In genomic region chr16:88616736-88617135, GRCh38 we compare ENCODE assay signal across 21 cellular contexts. TPM values are rescaled to one million over a fixed set of nuclear protein-coding genes. Genes with fewer than 3 reads are reported as not detected.
DNase-seq lines count a peak whose midpoint lies in the region; ATAC-seq and TF ChIP-seq lines count a peak whose summit lies in the region.
"Had no signal": no experiment of that assay in that cellular context is flagged by ENCODE, and none has a peak within 500 bp of the region (broad histone marks: within the 10 kb centered on the region; RNA-seq: fewer than 3 reads in every experiment).

No MANE protein-coding gene starts in this region.

- CTCF ChIA-PET in Caco-2 (lab: Charles Lee), result interaction anchor here (0.6 kb wide), 1 partner anchor 792 kb away, joined by 4 read pairs; no protein-coding TSS in a partner anchor

- no peak overlapping the region for H3K4me3 ChIP-seq in CD4-positive, CD25-positive, alpha-beta regulatory T cell (ENCODE audit: low read depth, low read length)
- H3K4me3 ChIP-seq in Caco-2 (ENCODE audit: low read depth, low read length) (no peak overlapping the region), body of pancreas (no peak overlapping the region)
- H3K4me3 ChIP-seq: skin epidermis, suprapubic skin had no signal

- no peak for DNase-seq in CD4-positive, CD25-positive, alpha-beta regulatory T cell
- no peak for DNase-seq in Caco-2
- no peak for DNase-seq in body of pancreas
- DNase-seq in naive thymus-derived CD8-positive, alpha-beta T cell, result no peak
- DNase-seq in GM13977 (ENCODE audit: low spot score), result no peak
- DNase-seq: activated CD4-positive, alpha-beta T cell treated with anti-CD3 and anti-CD28 coated beads, Interleukin-2, amount 50 U/mL, for 4 hours; amniotic stem cell; BE2C; central memory CD4-positive, alpha-beta T cell; DND-41; glutamatergic neuron; left ventricle myocardium superior; NCI-H524; stimulated activated CD4-positive, alpha-beta T cell treated with anti-CD3 and anti-CD28 coated beads, Interleukin-4, amount 100 ng/mL, for 4 hours had no signal

- TF ChIP-seq CTCF in Caco-2 (IDR thresholded peaks at IDR 0.05; ENCODE audit: insufficient read depth in 1 of 2, low read depth in 1 of 2, low read length in 1 of 2, severe bottlenecking in 1 of 2, unreplicated experiment in 1 of 2) (no peak), body of pancreas (IDR thresholded peaks at IDR 0.05) (no peak), GM13977 (IDR thresholded peaks at IDR 0.05; ENCODE audit: extremely low read depth, insufficient read depth, missing control alignments) (no peak)

- no peaks in the 10 kb centered on the region for H3K27me3 Mint-ChIP-seq in CD4-positive, CD25-positive, alpha-beta regulatory T cell
- H3K27me3 Mint-ChIP-seq in Caco-2 (ENCODE audit: insufficient read depth, unreplicated experiment), result no peaks in the 10 kb centered on the region
- H3K27me3 Mint-ChIP-seq in naive thymus-derived CD8-positive, alpha-beta T cell, result peaks cover 0 to 1% (median 0%) of the 10 kb centered on the region in 5 donors

- H3K27me3 ChIP-seq in CD4-positive, CD25-positive, alpha-beta regulatory T cell (ENCODE audit: control insufficient read depth, insufficient read depth, low read length), result no peaks in the 10 kb centered on the region
- H3K27me3 ChIP-seq in Caco-2 (replicated peaks; ENCODE audit: control insufficient read depth, insufficient read depth, low read length), result no peaks in the 10 kb centered on the region
- H3K27me3 ChIP-seq in body of pancreas, result no peaks in the 10 kb centered on the region
- H3K27me3 ChIP-seq: BE2C, suprapubic skin had no signal

- no peaks in the 10 kb centered on the region for H3K9me3 ChIP-seq in CD4-positive, CD25-positive, alpha-beta regulatory T cell (ENCODE audit: control insufficient read depth in 2 of 2, low read length in 2 of 2)
- no peaks in the 10 kb centered on the region for H3K9me3 ChIP-seq in Caco-2
- no peaks in the 10 kb centered on the region for H3K9me3 ChIP-seq in body of pancreas
- H3K9me3 ChIP-seq: BE2C, suprapubic skin had no signal

- H3K27ac ChIP-seq in CD4-positive, CD25-positive, alpha-beta regulatory T cell (ENCODE audit: insufficient read depth, low read length, poor library complexity, severe bottlenecking), result no peak overlapping the region
- peak overlapping the region; percentile 69 to 79 (median 76) for H3K27ac ChIP-seq in body of pancreas
- H3K27ac ChIP-seq: suprapubic skin had no signal

- no peaks in the 10 kb centered on the region for H3K9me3 Mint-ChIP-seq in CD4-positive, CD25-positive, alpha-beta regulatory T cell
- no peaks in the 10 kb centered on the region for H3K9me3 Mint-ChIP-seq in Caco-2 (ENCODE audit: unreplicated experiment)
- H3K9me3 Mint-ChIP-seq in naive thymus-derived CD8-positive, alpha-beta T cell, result no peaks in the 10 kb centered on the region

- H3K4me1 Mint-ChIP-seq in CD4-positive, CD25-positive, alpha-beta regulatory T cell, result peaks cover 12 to 48% (median 35%) of the 10 kb centered on the region in 4 donors
- peaks cover 27% of the 10 kb centered on the region for H3K4me1 Mint-ChIP-seq in Caco-2 (ENCODE audit: low read depth, unreplicated experiment)
- peaks cover 21 to 41% (median 35%) of the 10 kb centered on the region in 4 donors for H3K4me1 Mint-ChIP-seq in naive thymus-derived CD8-positive, alpha-beta T cell

- in situ Hi-C loops in GM13977 (cut with MboI; ENCODE audit: low pct_unique_long_range_greater_than_20kb, low sequenced_read_pairs, unreplicated experiment), result no loop called here

- no TSS peak for BruUV-seq in Caco-2 (replicated peaks; lab: Mats Ljungman, UMichigan)

- no peak overlapping the region for H3K4me3 Mint-ChIP-seq in CD4-positive, CD25-positive, alpha-beta regulatory T cell
- no peak overlapping the region for H3K4me3 Mint-ChIP-seq in Caco-2 (ENCODE audit: unreplicated experiment)
- H3K4me3 Mint-ChIP-seq in naive thymus-derived CD8-positive, alpha-beta T cell, result no peak overlapping the region

- POLR2A ChIA-PET in Caco-2 (lab: Charles Lee), result no interaction called here
- POLR2A ChIA-PET in naive thymus-derived CD8-positive, alpha-beta T cell (lab: Charles Lee), result no interaction called here

- TF ChIP-seq POLR2A in body of pancreas (IDR thresholded peaks at IDR 0.05), result no peak

- ATAC-seq in CD4-positive, CD25-positive, alpha-beta regulatory T cell (ENCODE audit: low read depth in 2 of 2), result no peak
- no peak for ATAC-seq in body of pancreas
- no peak for ATAC-seq in naive thymus-derived CD8-positive, alpha-beta T cell
- ATAC-seq in GM21526 (IDR thresholded peaks at IDR 0.05; ENCODE audit: low FRiP score, unreplicated experiment), result no peak
- ATAC-seq in GM21423 (IDR thresholded peaks at IDR 0.05; ENCODE audit: unreplicated experiment), result no peak
- ATAC-seq: HCT116 had no signal

- peaks cover 11% of the 10 kb centered on the region for H3K36me3 Mint-ChIP-seq in CD4-positive, CD25-positive, alpha-beta regulatory T cell
- peaks cover 78% of the 10 kb centered on the region for H3K36me3 Mint-ChIP-seq in Caco-2 (ENCODE audit: insufficient read depth, unreplicated experiment)
- peaks cover 0 to 59% (median 4%) of the 10 kb centered on the region in 3 donors for H3K36me3 Mint-ChIP-seq in naive thymus-derived CD8-positive, alpha-beta T cell

- H3K4me1 ChIP-seq in CD4-positive, CD25-positive, alpha-beta regulatory T cell (ENCODE audit: control insufficient read depth, insufficient read depth, low read length, poor library complexity, severe bottlenecking), result peaks cover 25% of the 10 kb centered on the region
- H3K4me1 ChIP-seq in Caco-2 (peaks cover 10% of the 10 kb centered on the region; the same call in 1 of the 2 replicates), body of pancreas (peaks cover 61% of the 10 kb centered on the region)

- peak overlapping the region in 2 of 3 donors; percentile 80 to 95 for H3K27ac Mint-ChIP-seq in CD4-positive, CD25-positive, alpha-beta regulatory T cell
- H3K27ac Mint-ChIP-seq in Caco-2 (ENCODE audit: unreplicated experiment), result peak overlapping the region; percentile 33
- H3K27ac Mint-ChIP-seq in naive thymus-derived CD8-positive, alpha-beta T cell, result peak overlapping the region; percentile 6 to 100 (median 95)

- H3K36me3 ChIP-seq in CD4-positive, CD25-positive, alpha-beta regulatory T cell (ENCODE audit: control insufficient read depth, insufficient read depth, low read length), result peaks cover 59% of the 10 kb centered on the region
- H3K36me3 ChIP-seq in Caco-2 (ENCODE audit: control insufficient read depth, insufficient read depth, low read length), result peaks cover 7% of the 10 kb centered on the region
- peaks cover 0 to under 1% of the 10 kb centered on the region in 2 donors for H3K36me3 ChIP-seq in body of pancreas (replicated peaks in 1 of 2; ENCODE audit: insufficient read depth in 1 of 2, low read depth in 2 of 2)

- intact Hi-C loops in Caco-2 (cut with micrococcal nuclease; ENCODE audit: unreplicated experiment) (no loop called here), body of pancreas (cut with DNase I) (loop anchor here (10.0 kb wide), 1 partner anchor 68 kb away; the partner anchor contains the start of gene SNAI3)

- whole genome bisulfite sequencing in body of pancreas, 2 donors, result 50 to 66% methylated on average over 10 to 12 of the region's 12 CpGs

RNA-seq across cellular contexts. Expression of gene IL17C, which starts 21.6 kb away (rescaled TPM):
- 1.2 TPM for total RNA-seq in CD4-positive, CD25-positive, alpha-beta regulatory T cell
- not detected for polyA plus RNA-seq in CD4-positive, CD25-positive, alpha-beta regulatory T cell
- not detected in 2 replicates for total RNA-seq in Caco-2 (2022)
- not detected for total RNA-seq in body of pancreas
- total RNA-seq in naive thymus-derived CD8-positive, alpha-beta T cell, result under 1 TPM; 0.49 to 0.60 TPM
- under 1 TPM in 2 of 3 donors, not detected in 1; 0.16 to 0.69 TPM for polyA plus RNA-seq in naive thymus-derived CD8-positive, alpha-beta T cell
- total RNA-seq: fibroblast of lung, left ventricle myocardium superior, posterior vena cava, suprapubic skin had no signal
- polyA plus RNA-seq: fibroblast of lung had no signal

RNA-seq across cellular contexts. Expression of gene CYBA, which starts 34.1 kb away (rescaled TPM):
- 351 TPM for total RNA-seq in CD4-positive, CD25-positive, alpha-beta regulatory T cell
- 100 to 1,000 TPM; 707 to 964 (median 782) TPM for polyA plus RNA-seq in CD4-positive, CD25-positive, alpha-beta regulatory T cell
- total RNA-seq in Caco-2 (2022) (351 and 377 TPM in 2 replicates), body of pancreas (100 to 1,000 TPM; 126 to 177 TPM)
- 100 to 1,000 TPM; 231 to 235 TPM for total RNA-seq in naive thymus-derived CD8-positive, alpha-beta T cell
- polyA plus RNA-seq in naive thymus-derived CD8-positive, alpha-beta T cell, result 100 to 1,000 TPM; 625 to 787 (median 649) TPM

RNA-seq across cellular contexts. Expression of gene MVD, which starts 46.2 kb away (rescaled TPM):
- total RNA-seq in CD4-positive, CD25-positive, alpha-beta regulatory T cell, result 59.7 TPM
- polyA plus RNA-seq in CD4-positive, CD25-positive, alpha-beta regulatory T cell, result 10 to 100 TPM; 19.6 to 27.8 (median 21.9) TPM
- total RNA-seq in Caco-2 (2022), result 127 and 141 TPM in 2 replicates
- total RNA-seq in body of pancreas, result 10 to 100 TPM; 16.9 to 28.7 TPM
- total RNA-seq in naive thymus-derived CD8-positive, alpha-beta T cell, result 10 to 100 TPM; 40.2 to 42.7 TPM
- polyA plus RNA-seq in naive thymus-derived CD8-positive, alpha-beta T cell, result 10 to 100 TPM; 14.4 to 20.4 (median 18.5) TPM

RNA-seq across cellular contexts. Expression of gene ZC3H18, which starts 46.5 kb away (rescaled TPM):
- total RNA-seq in CD4-positive, CD25-positive, alpha-beta regulatory T cell, result 162 TPM
- polyA plus RNA-seq in CD4-positive, CD25-positive, alpha-beta regulatory T cell, result 10 to 100 TPM; 10.9 to 15.3 (median 12.8) TPM
- 82.0 and 91.9 TPM in 2 replicates for total RNA-seq in Caco-2 (2022)
- 10 to 100 TPM; 11.7 to 22.4 TPM for total RNA-seq in body of pancreas
- 10 to 100 TPM; 78.7 to 81.2 TPM for total RNA-seq in naive thymus-derived CD8-positive, alpha-beta T cell
- 10 to 100 TPM in 2 of 3 donors, 1 to 10 TPM in 1; 7.3 to 25.1 (median 15.9) TPM for polyA plus RNA-seq in naive thymus-derived CD8-positive, alpha-beta T cell

Comparison
In these comparisons a context has a peak if more than half of its experiments do, and no peak if none do; other contexts are left out.
1. H3K27ac Mint-ChIP-seq: peak in every context shown above with its lines; median percentile 95 in naive thymus-derived CD8-positive, alpha-beta T cell; 88 in CD4-positive, CD25-positive, alpha-beta regulatory T cell; 33 in Caco-2.